ENCODE assay signal across 14 cellular contexts in genomic region chr11:77154381-77155081, GRCh38. TPM values are rescaled to one million over a fixed set of nuclear protein-coding genes. Genes with fewer than 3 reads are reported as not detected.
A peak's percentile ranks its signal among the peaks of the same experiment; 100 is the strongest.
DNase-seq lines count a peak whose midpoint lies in the region; ATAC-seq, FAIRE-seq and TF ChIP-seq lines count a peak whose summit lies in the region.
"Had no signal": no experiment of that assay in that cellular context is flagged by ENCODE, and none has a peak within 500 bp of the region (broad histone marks: within the 10 kb centered on the region; RNA-seq: fewer than 3 reads in every experiment).

No MANE protein-coding gene starts in this region.

- H3K4me1 ChIP-seq in endothelial cell of umbilical vein (ENCODE audit: control insufficient read depth, extremely low read depth, insufficient read depth, low read length), result no peaks in the 10 kb centered on the region
- H3K4me1 ChIP-seq: body of pancreas had no signal

- no peak overlapping the region for H3K27ac ChIP-seq in endothelial cell of umbilical vein (ENCODE audit: insufficient read depth, low read depth, low read length)
- H3K27ac ChIP-seq: body of pancreas had no signal

- H3K9me1 ChIP-seq in endothelial cell of umbilical vein (replicated peaks; ENCODE audit: control insufficient read depth, extremely low read depth, insufficient read depth, low read length), result no peaks in the 10 kb centered on the region

- peak; percentile 49 for DNase-seq in DMS153 (lab: John Stamatoyannopoulos, UW)
- peak; percentile 12 to 66 for DNase-seq in NCI-H446 (lab: John Stamatoyannopoulos, UW)
- peak; percentile 38 for DNase-seq in endothelial cell of umbilical vein (ENCODE audit: low read depth, low spot score)
- no peak for DNase-seq in natural killer cell treated with Interleukin-12 subunit alpha and Interleukin-12 subunit beta and Interleukin-15 and Interleukin-18, amount 100 ng/mL, for 72 hours (ENCODE audit: low spot score)
- no peak for DNase-seq in NCI-H82 (lab: John Stamatoyannopoulos, UW)
- no peak for DNase-seq in activated T-cell treated with anti-CD3 and anti-CD28 coated beads, Interleukin-2, amount 50 U/mL, for 1 hour
- DNase-seq in DMS53 (lab: John Stamatoyannopoulos, UW), result no peak
- no peak for DNase-seq in GM10266 (ENCODE audit: extremely low spot score)
- DNase-seq: activated T-cell treated with anti-CD3 and anti-CD28 coated beads for 4 hours; naive thymus-derived CD8-positive, alpha-beta T cell; NCI-H1694 treated with DMSO at 0.1 percent for 48 hours had no signal

- H2AFZ ChIP-seq in endothelial cell of umbilical vein (ENCODE audit: low read depth, low read length), result no peak overlapping the region

- H3K79me2 ChIP-seq in endothelial cell of umbilical vein (ENCODE audit: control insufficient read depth, insufficient read depth, low read length), result no peaks in the 10 kb centered on the region

- no peaks in the 10 kb centered on the region for H4K20me1 ChIP-seq in endothelial cell of umbilical vein (replicated peaks; ENCODE audit: control insufficient read depth, extremely low read depth, insufficient read depth, low read length)

- ATAC-seq in natural killer cell treated with Interleukin-12 subunit alpha and Interleukin-12 subunit beta and Interleukin-15 and Interleukin-18, amount 100 ng/mL, for 72 hours, result no peak
- ATAC-seq: body of pancreas; naive thymus-derived CD8-positive, alpha-beta T cell had no signal

- dilution Hi-C loops in endothelial cell of umbilical vein (cut with MboI; ENCODE audit: extremely low pct_ligation_motif_present, low sequenced_read_pairs), result no loop called here

- CTCF ChIA-PET in endothelial cell of umbilical vein (lab: Charles Lee), result interaction anchor here (1.0 to 2.1 kb wide), 2 partner anchors 13 to 28 kb away, joined by 4 to 9 read pairs; no protein-coding TSS in a partner anchor

- H3K4me3 ChIP-seq in endothelial cell of umbilical vein (replicated peaks in 1 of 3; ENCODE audit: insufficient read depth in 1 of 3, low read depth in 1 of 3, low read length in 3 of 3), result no peak overlapping the region
- H3K4me3 ChIP-seq: body of pancreas had no signal

- H3K9me3 ChIP-seq in endothelial cell of umbilical vein (replicated peaks; ENCODE audit: control insufficient read depth, insufficient read depth, low read length), result no peaks in the 10 kb centered on the region
- H3K9me3 ChIP-seq: body of pancreas had no signal

- H3K36me3 ChIP-seq in endothelial cell of umbilical vein (ENCODE audit: control insufficient read depth in 2 of 2, extremely low read depth in 1 of 2, insufficient read depth in 2 of 2, low read length in 2 of 2), result no peaks in the 10 kb centered on the region

- no peak overlapping the region for H3K9ac ChIP-seq in endothelial cell of umbilical vein (replicated peaks; ENCODE audit: extremely low read depth, insufficient read depth, low read length)

- no TSS peak for BruUV-seq in endothelial cell of umbilical vein (replicated peaks; lab: Mats Ljungman, UMichigan)

- peaks cover 0 to 11% of the 10 kb centered on the region in 2 donors for H3K27me3 Mint-ChIP-seq in natural killer cell treated with Interleukin-12 subunit alpha and Interleukin-12 subunit beta and Interleukin-15 and Interleukin-18, amount 100 ng/mL, for 72 hours

- H3K4me1 Mint-ChIP-seq in natural killer cell treated with Interleukin-12 subunit alpha and Interleukin-12 subunit beta and Interleukin-15 and Interleukin-18, amount 100 ng/mL, for 72 hours (ENCODE audit: low read depth in 2 of 2), result peaks cover 33 to 39% of the 10 kb centered on the region in 2 donors

- no peak overlapping the region for H3K4me2 ChIP-seq in endothelial cell of umbilical vein (ENCODE audit: insufficient read depth, low read length)

- TF ChIP-seq POLR2A in endothelial cell of umbilical vein (IDR thresholded peaks at IDR 0.05; ENCODE audit: low read depth, low read length), result no peak

- no peaks in the 10 kb centered on the region for H3K36me3 Mint-ChIP-seq in natural killer cell treated with Interleukin-12 subunit alpha and Interleukin-12 subunit beta and Interleukin-15 and Interleukin-18, amount 100 ng/mL, for 72 hours
- H3K36me3 Mint-ChIP-seq: naive thymus-derived CD8-positive, alpha-beta T cell had no signal

- intact Hi-C loops in endothelial cell of umbilical vein (cut with micrococcal nuclease), result no loop called here

- H3K27me3 ChIP-seq in endothelial cell of umbilical vein (ENCODE audit: control insufficient read depth in 2 of 2, insufficient read depth in 2 of 2, low read length in 2 of 2), result peaks cover 0 to 2% of the 10 kb centered on the region in 2 experiments
- H3K27me3 ChIP-seq: body of pancreas had no signal

- TF ChIP-seq CTCF in endothelial cell of umbilical vein (IDR thresholded peaks at IDR 0.05; ENCODE audit: extremely low read depth in 1 of 2, insufficient read depth in 1 of 2, low read depth in 1 of 2, low read length in 2 of 2) (no peak), GM10266 (IDR thresholded peaks at IDR 0.05; ENCODE audit: control insufficient read depth, insufficient read depth, low read depth, missing control alignments) (no peak)

- POLR2A ChIA-PET in endothelial cell of umbilical vein (lab: Charles Lee), result no interaction called here

- H3K4me3 Mint-ChIP-seq in natural killer cell treated with Interleukin-12 subunit alpha and Interleukin-12 subunit beta and Interleukin-15 and Interleukin-18, amount 100 ng/mL, for 72 hours, result peak overlapping the region; percentile 42

- no peak overlapping the region for H3K27ac Mint-ChIP-seq in natural killer cell treated with Interleukin-12 subunit alpha and Interleukin-12 subunit beta and Interleukin-15 and Interleukin-18, amount 100 ng/mL, for 72 hours

- no peak for FAIRE-seq in endothelial cell of umbilical vein (lab: Jason Lieb, UNC)
- FAIRE-seq: H1 had no signal

- no peaks in the 10 kb centered on the region for H3K9me3 Mint-ChIP-seq in natural killer cell treated with Interleukin-12 subunit alpha and Interleukin-12 subunit beta and Interleukin-15 and Interleukin-18, amount 100 ng/mL, for 72 hours
- H3K9me3 Mint-ChIP-seq: naive thymus-derived CD8-positive, alpha-beta T cell had no signal

TF ChIP-seq in endothelial cell of umbilical vein, 7 proteins besides CTCF, POLR2A, EP300 and RAD21:
- no peak for TF ChIP-seq MYC (IDR thresholded peaks at IDR 0.05; ENCODE audit: low read depth, low read length)
- TF ChIP-seq GATA2 (IDR thresholded peaks at IDR 0.05; ENCODE audit: insufficient read depth, insufficient read length, low read depth, low read length), result no peak
- no peak for TF ChIP-seq EZH2 (IDR thresholded peaks at IDR 0.05; ENCODE audit: borderline replicate concordance, low read depth, low read length, severe bottlenecking)
- TF ChIP-seq POLR2AphosphoS5 (IDR thresholded peaks at IDR 0.05; ENCODE audit: insufficient read depth, low read depth, low read length), result no peak
- TF ChIP-seq, protein P1, sequence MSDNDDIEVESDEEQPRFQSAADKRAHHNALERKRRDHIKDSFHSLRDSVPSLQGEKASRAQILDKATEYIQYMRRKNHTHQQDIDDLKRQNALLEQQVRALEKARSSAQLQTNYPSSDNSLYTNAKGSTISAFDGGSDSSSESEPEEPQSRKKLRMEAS (IDR thresholded peaks at IDR 0.05; ENCODE audit: insufficient read depth, insufficient read length), result no peak
- no peak for TF ChIP-seq FOS (IDR thresholded peaks at IDR 0.05; ENCODE audit: borderline replicate concordance, insufficient read depth, low read length)
TF ChIP-seq in endothelial cell of umbilical vein: peak in this region for 0.

RNA-seq across cellular contexts. Expression of gene MYO7A, which starts 26.5 kb away (rescaled TPM):
- total RNA-seq in endothelial cell of umbilical vein, result 1.4 and 3.6 TPM in 2 replicates
- 1.1 and 1.3 TPM in 2 replicates for polyA plus RNA-seq in endothelial cell of umbilical vein
- polyA plus RNA-seq in endothelial cell of umbilical vein (2011; cell fraction: cytosol; rRNA removed), result 0.94 and 0.96 TPM in 2 replicates
- polyA plus RNA-seq in endothelial cell of umbilical vein (2011; cell fraction: nucleus; rRNA removed), result 3.6 and 4.3 TPM in 2 replicates
- polyA plus RNA-seq in endothelial cell of umbilical vein (2012), result 0.20 and 0.29 TPM in 2 replicates
- polyA minus RNA-seq in endothelial cell of umbilical vein, result 1.0 and 1.3 TPM in 2 replicates
- not detected for polyA minus RNA-seq in endothelial cell of umbilical vein (2011; cell fraction: cytosol; rRNA and poly(A)+ RNA removed)
- polyA minus RNA-seq in endothelial cell of umbilical vein (2011; cell fraction: nucleus; rRNA and poly(A)+ RNA removed), result 1.4 and 1.9 TPM in 2 replicates
- under 1 TPM in 1 of 2 donors, not detected in 1; 0.05 TPM for total RNA-seq in natural killer cell treated with Interleukin-12 subunit alpha and Interleukin-12 subunit beta and Interleukin-15 and Interleukin-18, amount 100 ng/mL, for 72 hours
- polyA plus RNA-seq: naive thymus-derived CD8-positive, alpha-beta T cell had no signal

RNA-seq across cellular contexts. Expression of gene OMP, which starts 51.9 kb away (rescaled TPM):
- 0.76 and 0.80 TPM in 2 replicates for total RNA-seq in endothelial cell of umbilical vein
- 0.30 TPM in 1 of 2 replicates, not detected in the other for polyA plus RNA-seq in endothelial cell of umbilical vein
- not detected in 2 replicates for polyA plus RNA-seq in endothelial cell of umbilical vein (2011; cell fraction: cytosol; rRNA removed)
- 0.91 TPM in 1 of 2 replicates, not detected in the other for polyA plus RNA-seq in endothelial cell of umbilical vein (2011; cell fraction: nucleus; rRNA removed)
- not detected in 2 replicates for polyA plus RNA-seq in endothelial cell of umbilical vein (2012)
- 1.6 TPM in 1 of 2 replicates, not detected in the other for polyA minus RNA-seq in endothelial cell of umbilical vein
- polyA minus RNA-seq in endothelial cell of umbilical vein (2011; cell fraction: cytosol; rRNA and poly(A)+ RNA removed), result not detected
- polyA minus RNA-seq in endothelial cell of umbilical vein (2011; cell fraction: nucleus; rRNA and poly(A)+ RNA removed), result 1.3 and 2.8 TPM in 2 replicates
- total RNA-seq in natural killer cell treated with Interleukin-12 subunit alpha and Interleukin-12 subunit beta and Interleukin-15 and Interleukin-18, amount 100 ng/mL, for 72 hours, result not detected
- total RNA-seq: body of pancreas, H1 had no signal
- polyA plus RNA-seq: BJ; H1; naive thymus-derived CD8-positive, alpha-beta T cell had no signal

Comparison
In these comparisons a context has a peak if more than half of its experiments do, and no peak if none do; other contexts are left out.
1. DNase-seq: peak in DMS153 (single experiment), NCI-H446 (2 of 2) and endothelial cell of umbilical vein (single experiment); none in natural killer cell treated with Interleukin-12 subunit alpha and Interleukin-12 subunit beta and Interleukin-15 and Interleukin-18, amount 100 ng/mL, for 72 hours (single experiment), NCI-H82 (single experiment), activated T-cell treated with anti-CD3 and anti-CD28 coated beads, Interleukin-2, amount 50 U/mL, for 1 hour (single experiment), DMS53 (single experiment) and GM10266 (single experiment).